In the genomic region with DNA sequence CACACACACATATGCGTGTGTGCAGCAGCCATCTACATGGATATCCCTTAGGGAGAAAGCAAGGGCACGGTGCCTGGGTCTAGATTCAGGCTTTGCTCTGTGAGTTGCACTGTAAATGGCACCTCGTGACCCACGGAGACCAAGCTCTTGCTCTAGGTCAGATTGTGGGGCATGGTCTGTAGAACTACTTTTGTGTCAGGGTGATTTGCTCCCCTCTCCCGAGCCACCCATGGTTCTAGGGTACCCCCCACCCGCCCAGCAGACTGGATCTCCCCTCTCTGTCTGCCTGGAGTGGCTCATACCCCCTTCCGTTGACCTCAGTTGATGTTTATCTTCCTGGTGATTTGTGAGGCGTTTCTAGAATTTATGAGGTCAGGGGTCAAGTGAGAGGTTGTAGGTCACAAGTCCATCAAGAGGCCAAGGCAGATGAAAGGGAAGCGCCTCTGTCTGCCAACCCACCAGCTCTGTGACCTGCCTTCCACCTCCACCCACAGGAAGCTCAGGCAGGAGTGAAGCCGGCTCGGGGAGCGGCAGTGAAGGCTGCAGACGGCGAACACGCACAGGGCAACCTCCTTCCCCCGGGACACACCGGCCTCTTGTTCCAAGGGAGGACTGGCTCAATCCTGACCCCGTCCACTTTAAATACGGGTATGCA, we compare ENCODE assay signal across 8 cellular contexts.
DNase-seq lines count a peak whose midpoint lies in the region; ATAC-seq and TF ChIP-seq lines count a peak whose summit lies in the region.

No MANE protein-coding gene starts in this region.

- H3K18ac ChIP-seq in IMR-90 (ENCODE audit: low read depth, low read length): no peak overlapping the region

- no peak for TF ChIP-seq CTCF in IMR-90 (conservative IDR thresholded peaks at IDR 0.05; ENCODE audit: low read depth, low read length)

- peaks cover 0 to 19% (median 0%) of the 10 kb centered on the region in 11 experiments; a peak in 4 of 22 replicates for H3K27me3 ChIP-seq in BLaER1 treated with 17β-estradiol and CSF1 and Interleukin-3, amounts not matched to agents 10 nM and 100 nM
- H3K27me3 ChIP-seq in IMR-90 (ENCODE audit: control insufficient read depth, insufficient read depth, low read length): peaks cover 71% of the 10 kb centered on the region

- H4K8ac ChIP-seq in IMR-90 (ENCODE audit: low read depth in 2 of 2, low read length in 2 of 2): no peak overlapping the region

- WGBS in IMR-90 (ENCODE audit: extremely low coverage in 2 of 2, insufficient read length in 1 of 2), 2 experiments: 60% methylated on average over 1 of the region's 19 CpGs; no CpG with 5 or more reads in 1 of the 2 experiments

- dilution Hi-C loops in IMR-90 (cut with HindIII; ENCODE audit: low sequenced_read_pairs, unreplicated experiment): no loop called here

- DNase-seq in IMR-90: no peak
- DNase-seq in activated T-cell treated with anti-CD3 and anti-CD28 coated beads for 24 hours (ENCODE audit: low read depth): peak; percentile 16
- peak; percentile 91 for DNase-seq in left kidney (ENCODE audit: low read depth, low spot score)
- no peak for DNase-seq in NCI-H1694 (lab: John Stamatoyannopoulos, UW)
- no peak for DNase-seq in DMS114 treated with DMSO at 0.1 percent for 48 hours (lab: John Stamatoyannopoulos, UW; ENCODE audit: unreplicated experiment)
- no peak for DNase-seq in NCI-H2107 treated with DMSO at 0.1 percent for 48 hours (lab: John Stamatoyannopoulos, UW; ENCODE audit: unreplicated experiment)

- no peak overlapping the region for H3K56ac ChIP-seq in IMR-90 (ENCODE audit: extremely low read depth, insufficient read depth, low read length)

- peaks cover 0 to 40% (median 0%) of the 10 kb centered on the region in 11 experiments; a peak in 5 of 22 replicates for H4K20me1 ChIP-seq in BLaER1 treated with 17β-estradiol and CSF1 and Interleukin-3, amounts not matched to agents 10 nM and 100 nM
- H4K20me1 ChIP-seq in IMR-90 (ENCODE audit: insufficient read depth, low read length): no peaks in the 10 kb centered on the region

- no peak overlapping the region for H2BK20ac ChIP-seq in IMR-90 (ENCODE audit: low read depth, low read length)

- no peak for TF ChIP-seq POLR2A in IMR-90 (IDR thresholded peaks at IDR 0.05; ENCODE audit: low read depth, low read length)

- H2AK5ac ChIP-seq in IMR-90 (ENCODE audit: low read depth, low read length): no peak overlapping the region

- CTCF ChIA-PET in IMR-90 (lab: Yijun Ruan, JAX): no interaction called here

- ATAC-seq in IMR-90 (ENCODE audit: low read depth) (peak; percentile 49), HG03139 (IDR thresholded peaks at IDR 0.05; ENCODE audit: unreplicated experiment) (no peak)

- no peak overlapping the region for H2BK15ac ChIP-seq in IMR-90 (ENCODE audit: low read depth, low read length)

- no peaks in the 10 kb centered on the region for H3K9me1 ChIP-seq in IMR-90 (ENCODE audit: insufficient read depth, low read length)

- H2AK9ac ChIP-seq in IMR-90 (replicated peaks; ENCODE audit: low read depth, low read length, poor library complexity): no peak overlapping the region

- H3K9me3 ChIP-seq in BLaER1 treated with 17β-estradiol and CSF1 and Interleukin-3, amounts not matched to agents 10 nM and 100 nM (replicated peaks in 1 of 11): no peaks in the 10 kb centered on the region
- H3K9me3 ChIP-seq in IMR-90 (ENCODE audit: control insufficient read depth, insufficient read depth, low read length): no peaks in the 10 kb centered on the region

- peak overlapping the region in 9 of 10 experiments; percentile 9 to 53 (median 36); a peak in 11 of 20 replicates for H3K4me3 ChIP-seq in BLaER1 treated with 17β-estradiol and CSF1 and Interleukin-3, amounts not matched to agents 10 nM and 100 nM
- H3K4me3 ChIP-seq in IMR-90 (ENCODE audit: insufficient read depth, low read depth, low read length): no peak overlapping the region

- H2BK120ac ChIP-seq in IMR-90 (ENCODE audit: low read depth, low read length): no peak overlapping the region

- H3K4ac ChIP-seq in IMR-90 (ENCODE audit: low read depth, low read length): no peak overlapping the region

- H2AFZ ChIP-seq in IMR-90 (replicated peaks; ENCODE audit: low read length, poor library complexity): peak overlapping the region; percentile 34

- H3K27ac ChIP-seq in BLaER1 treated with 17β-estradiol and CSF1 and Interleukin-3, amounts not matched to agents 10 nM and 100 nM: peak overlapping the region in 8 of 11 experiments; percentile 61 to 86 (median 74); a peak in 12 of 22 replicates
- H3K27ac ChIP-seq in IMR-90 (ENCODE audit: insufficient read depth, low read length): no peak overlapping the region

- peak overlapping the region; percentile 71 to 98 (median 95) for H3K4me2 ChIP-seq in BLaER1 treated with 17β-estradiol and CSF1 and Interleukin-3, amounts not matched to agents 10 nM and 100 nM
- H3K4me2 ChIP-seq in IMR-90 (ENCODE audit: low read depth, low read length): no peak overlapping the region

- no peaks in the 10 kb centered on the region for H3K79me1 ChIP-seq in IMR-90 (ENCODE audit: low read depth in 1 of 2, low read length in 2 of 2)

- peaks cover 19 to 88% (median 75%) of the 10 kb centered on the region in 10 experiments for H3K4me1 ChIP-seq in BLaER1 treated with 17β-estradiol and CSF1 and Interleukin-3, amounts not matched to agents 10 nM and 100 nM
- H3K4me1 ChIP-seq in IMR-90 (ENCODE audit: control insufficient read depth, insufficient read depth, low read length): peaks cover 11% of the 10 kb centered on the region; the same call in 1 of the 2 replicates

- TF ChIP-seq RAD21 in IMR-90 (IDR thresholded peaks at IDR 0.05; ENCODE audit: low read length): no peak

- BruUV-seq in IMR-90 (replicated peaks; lab: Mats Ljungman, UMichigan): no TSS peak

- H3K23ac ChIP-seq in IMR-90 (ENCODE audit: low read depth, low read length): no peak overlapping the region

- intact Hi-C loops in IMR-90 (cut with micrococcal nuclease): loop anchor here (5.0 kb wide), 1 partner anchor 549 kb away; a partner anchor contains a TSS

- H2BK5ac ChIP-seq in IMR-90 (ENCODE audit: low read depth, low read length, poor library complexity, severe bottlenecking): no peak overlapping the region

- POLR2A ChIA-PET in IMR-90 (lab: Charles Lee; ENCODE audit: unreplicated experiment): no interaction called here

- H4K5ac ChIP-seq in IMR-90 (ENCODE audit: low read depth, low read length): no peak overlapping the region

- H3K36me3 ChIP-seq in BLaER1 treated with 17β-estradiol and CSF1 and Interleukin-3, amounts not matched to agents 10 nM and 100 nM: no peaks in the 10 kb centered on the region
- H3K36me3 ChIP-seq in IMR-90 (ENCODE audit: control insufficient read depth, insufficient read depth, low read length): no peaks in the 10 kb centered on the region

- peak overlapping the region in 7 of 11 experiments; percentile 39 to 71 (median 66); a peak in 12 of 22 replicates for H3K9ac ChIP-seq in BLaER1 treated with 17β-estradiol and CSF1 and Interleukin-3, amounts not matched to agents 10 nM and 100 nM
- H3K9ac ChIP-seq in IMR-90 (ENCODE audit: low read depth, low read length): no peak overlapping the region

- in situ Hi-C loops in IMR-90 (cut with MboI; ENCODE audit: low sequenced_read_pairs): no loop called here

- no peak overlapping the region for H3K14ac ChIP-seq in IMR-90 (replicated peaks; ENCODE audit: low read depth, low read length)

- no peak overlapping the region for H4K91ac ChIP-seq in IMR-90 (ENCODE audit: insufficient read depth, low read depth, low read length)

TF ChIP-seq in IMR-90, 13 proteins besides CTCF, POLR2A, EP300 and RAD21:
- TF ChIP-seq MAZ (IDR thresholded peaks at IDR 0.05; ENCODE audit: borderline replicate concordance, low read depth, low read length) (no peak), NFE2L2 (IDR thresholded peaks at IDR 0.05; ENCODE audit: low read depth, low read length) (no peak), CHD1 (IDR thresholded peaks at IDR 0.05; ENCODE audit: low read depth, low read length) (no peak), BHLHE40 (IDR thresholded peaks at IDR 0.05; ENCODE audit: low read depth, low read length) (no peak), SMC3 (IDR thresholded peaks at IDR 0.05; ENCODE audit: low read depth, low read length) (no peak), FOS (IDR thresholded peaks at IDR 0.05; ENCODE audit: low read depth, low read length) (no peak)
- TF ChIP-seq, protein P1, sequence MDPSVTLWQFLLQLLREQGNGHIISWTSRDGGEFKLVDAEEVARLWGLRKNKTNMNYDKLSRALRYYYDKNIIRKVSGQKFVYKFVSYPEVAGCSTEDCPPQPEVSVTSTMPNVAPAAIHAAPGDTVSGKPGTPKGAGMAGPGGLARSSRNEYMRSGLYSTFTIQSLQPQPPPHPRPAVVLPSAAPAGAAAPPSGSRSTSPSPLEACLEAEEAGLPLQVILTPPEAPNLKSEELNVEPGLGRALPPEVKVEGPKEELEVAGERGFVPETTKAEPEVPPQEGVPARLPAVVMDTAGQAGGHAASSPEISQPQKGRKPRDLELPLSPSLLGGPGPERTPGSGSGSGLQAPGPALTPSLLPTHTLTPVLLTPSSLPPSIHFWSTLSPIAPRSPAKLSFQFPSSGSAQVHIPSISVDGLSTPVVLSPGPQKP (IDR thresholded peaks at IDR 0.05; ENCODE audit: borderline replicate concordance, low read depth, low read length): no peak

Comparison
In these comparisons a context has a peak if more than half of its experiments do, and no peak if none do; other contexts are left out.
1. DNase-seq: peak in activated T-cell treated with anti-CD3 and anti-CD28 coated beads for 24 hours (single experiment) and left kidney (single experiment); none in IMR-90 (single experiment), NCI-H1694 (single experiment), DMS114 treated with DMSO at 0.1 percent for 48 hours (single experiment) and NCI-H2107 treated with DMSO at 0.1 percent for 48 hours (single experiment).